ENCODE assay signal across 8 cellular contexts in genomic region chrX:17374619-17375360, GRCh38. TPM values are rescaled to one million over a fixed set of nuclear protein-coding genes. Genes with fewer than 3 reads are reported as not detected.
DNase-seq lines count a peak whose midpoint lies in the region; ATAC-seq and TF ChIP-seq lines count a peak whose summit lies in the region.

TSS of gene NHS (plus strand) at chrX:17375200. CDS start at chrX:17375758, 558 bp downstream.

- peak within 1 kb of the TSS; percentile 88 for H3K9ac ChIP-seq in PC-3 (ENCODE audit: low read length)

- BruUV-seq in PC-3 (replicated peaks; lab: Mats Ljungman, UMichigan): no TSS peak

- no peak for DNase-seq in AG04449 (ENCODE audit: low read depth, low spot score)
- peak; percentile 96 for DNase-seq in H7
- peak; percentile 83 for DNase-seq in PC-3
- peak; percentile 64 for DNase-seq in endothelial cell (ENCODE audit: low spot score)
- DNase-seq in lung (ENCODE audit: low spot score): peak; percentile 41
- peak; percentile 51 to 52 for DNase-seq in tibial nerve (ENCODE audit: low spot score in 2 of 2)
- no peak for DNase-seq in OCI-M1 (lab: John Stamatoyannopoulos, UW)
- DNase-seq in NAMALWA (ENCODE audit: low spot score): no peak

- H3K4me3 ChIP-seq in AG04449 (ENCODE audit: low read depth, low read length): peak within 1 kb of the TSS; percentile 70
- peak within 1 kb of the TSS; percentile 74 for H3K4me3 ChIP-seq in H7 (ENCODE audit: insufficient read depth, low read depth, low read length)
- peak within 1 kb of the TSS; percentile 91 for H3K4me3 ChIP-seq in PC-3 (ENCODE audit: low read length)
- peak within 1 kb of the TSS; percentile 24 for H3K4me3 ChIP-seq in lung
- H3K4me3 ChIP-seq in tibial nerve: peak within 1 kb of the TSS; percentile 41 to 69 (median 47)

- CTCF ChIA-PET in AG04449 (lab: Yijun Ruan, JAX) (interaction anchor here (0.6 to 1.1 kb wide), 2 partner anchors 146 to 253 kb away, joined by 3 read pairs; no protein-coding TSS in a partner anchor), PC-3 (lab: Charles Lee) (interaction anchor here (0.6 kb wide), 1 partner anchor 220 kb away, joined by 3 read pairs; no protein-coding TSS in a partner anchor)

- H3K27me3 Mint-ChIP-seq in endothelial cell (ENCODE audit: unreplicated experiment): peaks cover 3% of the 10 kb centered on the region

- H3K4me1 ChIP-seq in PC-3 (ENCODE audit: insufficient read depth, low read length) (peaks cover 14% of the 10 kb centered on the region), lung (ENCODE audit: control insufficient read depth in 2 of 2, insufficient read depth in 2 of 2, low read length in 2 of 2) (peaks cover 0 to 3% of the 10 kb centered on the region in 2 donors), tibial nerve (peaks cover 0 to 9% (median 0%) of the 10 kb centered on the region in 4 donors)

- H3K27ac ChIP-seq in PC-3 (ENCODE audit: low read length): peak within 1 kb of the TSS; percentile 26; the same call in 1 of the 2 replicates
- H3K27ac ChIP-seq in lung (ENCODE audit: low read depth in 1 of 2, low read length in 1 of 2): no peak within 1 kb of the TSS
- peak within 1 kb of the TSS; percentile 19 to 79 (median 42) for H3K27ac ChIP-seq in tibial nerve

- POLR2A ChIA-PET in AG04449 (lab: Yijun Ruan, JAX) (no interaction called here), PC-3 (lab: Charles Lee; ENCODE audit: unreplicated experiment) (no interaction called here)

- no peaks in the 10 kb centered on the region for H3K9me3 Mint-ChIP-seq in endothelial cell (ENCODE audit: unreplicated experiment)

- no peak for TF ChIP-seq POLR2A in tibial nerve (IDR thresholded peaks at IDR 0.05)

- H4K20me1 ChIP-seq in PC-3 (ENCODE audit: low read length): no peaks in the 10 kb centered on the region

- H3K36me3 ChIP-seq in H7 (replicated peaks; ENCODE audit: control insufficient read depth, insufficient read depth, low read length) (no peaks in the 10 kb centered on the region), PC-3 (ENCODE audit: low read depth, low read length) (no peaks in the 10 kb centered on the region), lung (ENCODE audit: control insufficient read depth in 2 of 2, insufficient read depth in 2 of 2, low read length in 2 of 2) (no peaks in the 10 kb centered on the region), tibial nerve (no peaks in the 10 kb centered on the region)

- WGBS in lung, 2 donors: 2 to 29% methylated on average over 22 to 52 of the region's 52 CpGs
- 0 to 35% methylated on average over 3 to 41 of the region's 52 CpGs for WGBS in tibial nerve, 2 donors

- peak in 1 of 2 donors; percentile 13 for TF ChIP-seq EP300 in tibial nerve (IDR thresholded peaks at IDR 0.05)

- ATAC-seq in PC-3 (peak; percentile 57), lung (ENCODE audit: insufficient read depth, low FRiP score) (peak; percentile 54)

- intact Hi-C loops in PC-3 (cut with micrococcal nuclease): loop anchor here (1.0 to 10.0 kb wide), 7 partner anchors 70 to 316 kb away; no protein-coding TSS in a partner anchor

- no peaks in the 10 kb centered on the region for H3K9me3 ChIP-seq in PC-3 (ENCODE audit: low read length)
- H3K9me3 ChIP-seq in lung (ENCODE audit: control insufficient read depth in 2 of 2, insufficient read depth in 1 of 2, low read length in 1 of 2): peaks cover 0 to 7% of the 10 kb centered on the region in 2 donors
- H3K9me3 ChIP-seq in tibial nerve: no peaks in the 10 kb centered on the region

- peaks cover 35% of the 10 kb centered on the region for H3K27me3 ChIP-seq in H7 (ENCODE audit: control insufficient read depth, insufficient read depth, low read length)
- H3K27me3 ChIP-seq in PC-3 (ENCODE audit: low read length): no peaks in the 10 kb centered on the region
- peaks cover 3% of the 10 kb centered on the region for H3K27me3 ChIP-seq in lung (ENCODE audit: control insufficient read depth, insufficient read depth)
- H3K27me3 ChIP-seq in tibial nerve: peaks cover 0 to 10% of the 10 kb centered on the region in 2 donors

- peak within 1 kb of the TSS; percentile 81 for H2AFZ ChIP-seq in PC-3 (ENCODE audit: low read length)

- peak within 1 kb of the TSS; percentile 71 for H3K4me3 Mint-ChIP-seq in endothelial cell (ENCODE audit: unreplicated experiment)

- TF ChIP-seq CTCF in AG04449 (IDR thresholded peaks at IDR 0.05; ENCODE audit: insufficient read depth, low read length, missing control alignments) (peak; percentile 65), PC-3 (conservative IDR thresholded peaks at IDR 0.05; ENCODE audit: low read depth, low read length) (peak; percentile 57), endothelial cell (IDR thresholded peaks at IDR 0.05; ENCODE audit: unreplicated experiment) (peak; percentile 24), lung (IDR thresholded peaks at IDR 0.05; ENCODE audit: control extremely low read depth, extremely low read depth) (no peak), tibial nerve (IDR thresholded peaks at IDR 0.05) (peak in 4 of 5 experiments; percentile 41 to 68 (median 51))

- H3K9me2 ChIP-seq in PC-3 (replicated peaks; ENCODE audit: low read length): no peaks in the 10 kb centered on the region

- no peak within 1 kb of the TSS for H3K27ac Mint-ChIP-seq in endothelial cell (ENCODE audit: unreplicated experiment)

- peaks cover 41% of the 10 kb centered on the region for H3K79me2 ChIP-seq in PC-3 (ENCODE audit: low read length)

- H3K36me3 Mint-ChIP-seq in endothelial cell (ENCODE audit: low read depth, unreplicated experiment): no peaks in the 10 kb centered on the region

- H3F3A ChIP-seq in PC-3 (ENCODE audit: low read length, unreplicated experiment): no peaks in the 10 kb centered on the region

- peak within 1 kb of the TSS; percentile 89 for H3K4me2 ChIP-seq in PC-3 (ENCODE audit: low read length)

- H3K4me1 Mint-ChIP-seq in endothelial cell (ENCODE audit: unreplicated experiment): peaks cover 10% of the 10 kb centered on the region

RNA-seq across cellular contexts. Expression of gene NHS, which starts in this region (rescaled TPM):
- total RNA-seq in H7 (2014; rRNA removed; shearing (Covaris generic)): 5.2 and 5.4 TPM in 2 replicates
- 4.9 and 5.6 TPM in 2 replicates for total RNA-seq in PC-3 (2014; rRNA removed)
- 5.3 TPM for total RNA-seq in endothelial cell (ENCODE audit: unreplicated experiment)
- 1 to 10 TPM; 1.9 to 2.0 TPM for total RNA-seq in lung
- under 1 TPM; 0.46 to 0.93 TPM for polyA plus RNA-seq in lung
- total RNA-seq in tibial nerve: 10 to 100 TPM; 13.2 to 39.0 (median 31.5) TPM

Comparison
In these comparisons a context has a peak if more than half of its experiments do, and no peak if none do; other contexts are left out.
1. DNase-seq: peak in H7 (single experiment), PC-3 (single experiment), endothelial cell (single experiment), lung (single experiment) and tibial nerve (2 of 2); none in AG04449 (single experiment), OCI-M1 (single experiment) and NAMALWA (single experiment).
2. H3K4me3 ChIP-seq: peak in every context shown above with its lines; median percentile 91 in PC-3; 74 in H7; 70 in AG04449; 47 in tibial nerve; 24 in lung.
3. H3K27ac ChIP-seq: peak in PC-3 (single experiment) and tibial nerve (4 of 4); none in lung (0 of 2).